ENCODE assay signal across 1 cellular context in the genomic region with DNA sequence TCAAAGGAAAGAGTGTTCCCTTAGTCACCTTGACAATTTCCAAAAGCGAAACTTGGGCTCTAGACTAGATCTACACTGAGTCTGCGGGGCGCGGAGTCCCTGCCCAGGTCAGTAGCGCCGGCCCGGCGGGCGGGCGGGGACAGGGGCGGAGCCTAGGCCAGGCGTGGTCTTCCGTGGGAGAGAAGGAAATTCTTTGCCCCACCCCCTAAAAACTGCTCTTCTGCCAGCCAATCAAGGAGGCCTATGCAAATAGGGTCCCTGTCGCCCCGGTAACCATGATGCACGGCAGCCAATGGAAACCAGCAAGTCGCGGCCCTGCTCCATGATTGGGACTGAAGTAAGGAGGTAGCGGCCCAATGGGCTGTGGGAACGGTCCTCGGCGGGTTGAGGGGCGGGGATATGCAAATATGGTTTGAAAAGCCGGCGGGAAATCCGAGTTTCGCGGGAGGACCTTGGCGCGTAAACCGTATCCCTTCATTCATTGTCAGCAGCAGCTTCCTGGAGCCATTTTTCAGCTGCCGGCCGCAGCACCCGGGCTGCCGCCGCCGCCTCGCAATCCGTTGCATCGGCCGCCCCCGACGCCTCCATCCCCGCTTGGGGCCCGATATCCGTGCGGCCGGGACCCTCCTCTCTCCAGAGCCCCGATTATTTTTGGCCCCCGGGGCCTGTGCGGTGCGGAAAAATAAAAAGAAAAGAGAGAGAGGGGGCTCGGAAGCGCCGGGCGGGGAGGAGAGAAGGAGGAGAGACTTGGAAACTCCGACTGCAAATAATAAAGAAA.
TF ChIP-seq lines count a peak whose summit lies in the region.

A gene (plus strand): TSS at position 477 of the 778 bp plus-strand sequence. CDS start 354 bp downstream, outside the sequence.

TF ChIP-seq in HepG2, 621 proteins besides CTCF, POLR2A, EP300 and RAD21 (continued from another document and continues in another):
- TF ChIP-seq, protein P1, sequence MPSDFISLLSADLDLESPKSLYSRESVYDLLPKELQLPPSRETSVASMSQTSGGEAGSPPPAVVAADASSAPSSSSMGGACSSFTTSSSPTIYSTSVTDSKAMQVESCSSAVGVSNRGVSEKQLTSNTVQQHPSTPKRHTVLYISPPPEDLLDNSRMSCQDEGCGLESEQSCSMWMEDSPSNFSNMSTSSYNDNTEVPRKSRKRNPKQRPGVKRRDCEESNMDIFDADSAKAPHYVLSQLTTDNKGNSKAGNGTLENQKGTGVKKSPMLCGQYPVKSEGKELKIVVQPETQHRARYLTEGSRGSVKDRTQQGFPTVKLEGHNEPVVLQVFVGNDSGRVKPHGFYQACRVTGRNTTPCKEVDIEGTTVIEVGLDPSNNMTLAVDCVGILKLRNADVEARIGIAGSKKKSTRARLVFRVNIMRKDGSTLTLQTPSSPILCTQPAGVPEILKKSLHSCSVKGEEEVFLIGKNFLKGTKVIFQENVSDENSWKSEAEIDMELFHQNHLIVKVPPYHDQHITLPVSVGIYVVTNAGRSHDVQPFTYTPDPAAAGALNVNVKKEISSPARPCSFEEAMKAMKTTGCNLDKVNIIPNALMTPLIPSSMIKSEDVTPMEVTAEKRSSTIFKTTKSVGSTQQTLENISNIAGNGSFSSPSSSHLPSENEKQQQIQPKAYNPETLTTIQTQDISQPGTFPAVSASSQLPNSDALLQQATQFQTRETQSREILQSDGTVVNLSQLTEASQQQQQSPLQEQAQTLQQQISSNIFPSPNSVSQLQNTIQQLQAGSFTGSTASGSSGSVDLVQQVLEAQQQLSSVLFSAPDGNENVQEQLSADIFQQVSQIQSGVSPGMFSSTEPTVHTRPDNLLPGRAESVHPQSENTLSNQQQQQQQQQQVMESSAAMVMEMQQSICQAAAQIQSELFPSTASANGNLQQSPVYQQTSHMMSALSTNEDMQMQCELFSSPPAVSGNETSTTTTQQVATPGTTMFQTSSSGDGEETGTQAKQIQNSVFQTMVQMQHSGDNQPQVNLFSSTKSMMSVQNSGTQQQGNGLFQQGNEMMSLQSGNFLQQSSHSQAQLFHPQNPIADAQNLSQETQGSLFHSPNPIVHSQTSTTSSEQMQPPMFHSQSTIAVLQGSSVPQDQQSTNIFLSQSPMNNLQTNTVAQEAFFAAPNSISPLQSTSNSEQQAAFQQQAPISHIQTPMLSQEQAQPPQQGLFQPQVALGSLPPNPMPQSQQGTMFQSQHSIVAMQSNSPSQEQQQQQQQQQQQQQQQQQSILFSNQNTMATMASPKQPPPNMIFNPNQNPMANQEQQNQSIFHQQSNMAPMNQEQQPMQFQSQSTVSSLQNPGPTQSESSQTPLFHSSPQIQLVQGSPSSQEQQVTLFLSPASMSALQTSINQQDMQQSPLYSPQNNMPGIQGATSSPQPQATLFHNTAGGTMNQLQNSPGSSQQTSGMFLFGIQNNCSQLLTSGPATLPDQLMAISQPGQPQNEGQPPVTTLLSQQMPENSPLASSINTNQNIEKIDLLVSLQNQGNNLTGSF (CRISPR knock-in tag; IDR thresholded peaks at IDR 0.05), result peak; percentile 99
- TF ChIP-seq EHMT2 (IDR thresholded peaks at IDR 0.05; ENCODE audit: borderline replicate concordance, low read depth, low read length) (no peak), ZKSCAN8 (CRISPR knock-in tag; IDR thresholded peaks at IDR 0.05; ENCODE audit: borderline replicate concordance) (no peak), MXI1 (IDR thresholded peaks at IDR 0.05; ENCODE audit: borderline replicate concordance, low read depth, low read length) (peak; percentile 96; the same call in 2 of the 3 replicates), ZNF350 (CRISPR knock-in tag; IDR thresholded peaks at IDR 0.05; ENCODE audit: borderline replicate concordance, low read depth) (peak; percentile 72; the same call in 1 of the 2 replicates), ZNF772 (CRISPR knock-in tag; IDR thresholded peaks at IDR 0.05) (peak; percentile 87; the same call in 1 of the 2 replicates), ATM (IDR thresholded peaks at IDR 0.05; ENCODE audit: borderline replicate concordance) (no peak), TRIM24 (CRISPR knock-in tag; IDR thresholded peaks at IDR 0.05) (no peak), WIZ (CRISPR knock-in tag; IDR thresholded peaks at IDR 0.05) (no peak), RFX5 (IDR thresholded peaks at IDR 0.05; ENCODE audit: low read depth, low read length) (peak; percentile 82), TEAD2 (CRISPR knock-in tag; IDR thresholded peaks at IDR 0.05) (peak; percentile 55; the same call in 1 of the 2 replicates), ZNF850 (CRISPR knock-in tag; conservative IDR thresholded peaks at IDR 0.05) (peak; percentile 95), RORA (CRISPR knock-in tag; IDR thresholded peaks at IDR 0.05) (no peak), GATAD2A (CRISPR knock-in tag; IDR thresholded peaks at IDR 0.05) (peak; percentile 29; the same call in 1 of the 2 replicates), ZSCAN29 (CRISPR knock-in tag; conservative IDR thresholded peaks at IDR 0.05) (no peak), TBX2 (CRISPR knock-in tag; IDR thresholded peaks at IDR 0.05; ENCODE audit: borderline replicate concordance) (peak; percentile 32), RFX3 (CRISPR knock-in tag; IDR thresholded peaks at IDR 0.05) (peak; percentile 90), SSRP1 (CRISPR knock-in tag; IDR thresholded peaks at IDR 0.05) (no peak), MEIS1 (CRISPR knock-in tag; IDR thresholded peaks at IDR 0.05; ENCODE audit: borderline replicate concordance) (peak; percentile 82; the same call in 1 of the 2 replicates), ZFY (CRISPR knock-in tag; IDR thresholded peaks at IDR 0.05) (peak; percentile 67), ZNF619 (CRISPR knock-in tag; IDR thresholded peaks at IDR 0.05) (peak; percentile 54; the same call in 1 of the 2 replicates), ARNTL (CRISPR knock-in tag; IDR thresholded peaks at IDR 0.05) (peak; percentile 55; the same call in 1 of the 2 replicates), NPAS2 (CRISPR knock-in tag; IDR thresholded peaks at IDR 0.05; ENCODE audit: borderline replicate concordance) (no peak), ZNF326 (CRISPR knock-in tag; IDR thresholded peaks at IDR 0.05; ENCODE audit: borderline replicate concordance) (no peak)
- TF ChIP-seq, protein P2, sequence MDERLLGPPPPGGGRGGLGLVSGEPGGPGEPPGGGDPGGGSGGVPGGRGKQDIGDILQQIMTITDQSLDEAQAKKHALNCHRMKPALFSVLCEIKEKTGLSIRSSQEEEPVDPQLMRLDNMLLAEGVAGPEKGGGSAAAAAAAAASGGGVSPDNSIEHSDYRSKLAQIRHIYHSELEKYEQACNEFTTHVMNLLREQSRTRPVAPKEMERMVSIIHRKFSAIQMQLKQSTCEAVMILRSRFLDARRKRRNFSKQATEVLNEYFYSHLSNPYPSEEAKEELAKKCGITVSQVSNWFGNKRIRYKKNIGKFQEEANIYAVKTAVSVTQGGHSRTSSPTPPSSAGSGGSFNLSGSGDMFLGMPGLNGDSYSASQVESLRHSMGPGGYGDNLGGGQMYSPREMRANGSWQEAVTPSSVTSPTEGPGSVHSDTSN (CRISPR knock-in tag; IDR thresholded peaks at IDR 0.05), result 0 out of 2 replicates have a peak, but pooled peaks have one; percentile 1
- TF ChIP-seq, protein P3, sequence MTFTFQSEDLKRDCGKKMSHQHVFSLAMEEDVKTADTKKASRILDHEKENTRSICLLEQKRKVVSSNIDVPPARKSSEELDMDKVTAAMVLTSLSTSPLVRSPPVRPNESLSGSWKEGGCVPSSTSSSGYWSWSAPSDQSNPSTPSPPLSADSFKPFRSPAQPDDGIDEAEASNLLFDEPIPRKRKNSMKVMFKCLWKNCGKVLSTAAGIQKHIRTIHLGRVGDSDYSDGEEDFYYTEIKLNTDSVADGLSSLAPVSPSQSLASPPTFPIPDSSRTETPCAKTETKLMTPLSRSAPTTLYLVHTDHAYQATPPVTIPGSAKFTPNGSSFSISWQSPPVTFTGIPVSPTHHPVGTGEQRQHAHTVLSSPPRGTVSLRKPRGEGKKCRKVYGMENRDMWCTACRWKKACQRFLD (CRISPR knock-in tag; IDR thresholded peaks at IDR 0.05; ENCODE audit: borderline replicate concordance), result peak; percentile 87; the same call in 1 of the 2 replicates
- TF ChIP-seq, protein P4, sequence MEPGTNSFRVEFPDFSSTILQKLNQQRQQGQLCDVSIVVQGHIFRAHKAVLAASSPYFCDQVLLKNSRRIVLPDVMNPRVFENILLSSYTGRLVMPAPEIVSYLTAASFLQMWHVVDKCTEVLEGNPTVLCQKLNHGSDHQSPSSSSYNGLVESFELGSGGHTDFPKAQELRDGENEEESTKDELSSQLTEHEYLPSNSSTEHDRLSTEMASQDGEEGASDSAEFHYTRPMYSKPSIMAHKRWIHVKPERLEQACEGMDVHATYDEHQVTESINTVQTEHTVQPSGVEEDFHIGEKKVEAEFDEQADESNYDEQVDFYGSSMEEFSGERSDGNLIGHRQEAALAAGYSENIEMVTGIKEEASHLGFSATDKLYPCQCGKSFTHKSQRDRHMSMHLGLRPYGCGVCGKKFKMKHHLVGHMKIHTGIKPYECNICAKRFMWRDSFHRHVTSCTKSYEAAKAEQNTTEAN (CRISPR knock-in tag; conservative IDR thresholded peaks at IDR 0.05), result peak; percentile 86; the same call in 1 of the 2 replicates
- TF ChIP-seq, protein P5, sequence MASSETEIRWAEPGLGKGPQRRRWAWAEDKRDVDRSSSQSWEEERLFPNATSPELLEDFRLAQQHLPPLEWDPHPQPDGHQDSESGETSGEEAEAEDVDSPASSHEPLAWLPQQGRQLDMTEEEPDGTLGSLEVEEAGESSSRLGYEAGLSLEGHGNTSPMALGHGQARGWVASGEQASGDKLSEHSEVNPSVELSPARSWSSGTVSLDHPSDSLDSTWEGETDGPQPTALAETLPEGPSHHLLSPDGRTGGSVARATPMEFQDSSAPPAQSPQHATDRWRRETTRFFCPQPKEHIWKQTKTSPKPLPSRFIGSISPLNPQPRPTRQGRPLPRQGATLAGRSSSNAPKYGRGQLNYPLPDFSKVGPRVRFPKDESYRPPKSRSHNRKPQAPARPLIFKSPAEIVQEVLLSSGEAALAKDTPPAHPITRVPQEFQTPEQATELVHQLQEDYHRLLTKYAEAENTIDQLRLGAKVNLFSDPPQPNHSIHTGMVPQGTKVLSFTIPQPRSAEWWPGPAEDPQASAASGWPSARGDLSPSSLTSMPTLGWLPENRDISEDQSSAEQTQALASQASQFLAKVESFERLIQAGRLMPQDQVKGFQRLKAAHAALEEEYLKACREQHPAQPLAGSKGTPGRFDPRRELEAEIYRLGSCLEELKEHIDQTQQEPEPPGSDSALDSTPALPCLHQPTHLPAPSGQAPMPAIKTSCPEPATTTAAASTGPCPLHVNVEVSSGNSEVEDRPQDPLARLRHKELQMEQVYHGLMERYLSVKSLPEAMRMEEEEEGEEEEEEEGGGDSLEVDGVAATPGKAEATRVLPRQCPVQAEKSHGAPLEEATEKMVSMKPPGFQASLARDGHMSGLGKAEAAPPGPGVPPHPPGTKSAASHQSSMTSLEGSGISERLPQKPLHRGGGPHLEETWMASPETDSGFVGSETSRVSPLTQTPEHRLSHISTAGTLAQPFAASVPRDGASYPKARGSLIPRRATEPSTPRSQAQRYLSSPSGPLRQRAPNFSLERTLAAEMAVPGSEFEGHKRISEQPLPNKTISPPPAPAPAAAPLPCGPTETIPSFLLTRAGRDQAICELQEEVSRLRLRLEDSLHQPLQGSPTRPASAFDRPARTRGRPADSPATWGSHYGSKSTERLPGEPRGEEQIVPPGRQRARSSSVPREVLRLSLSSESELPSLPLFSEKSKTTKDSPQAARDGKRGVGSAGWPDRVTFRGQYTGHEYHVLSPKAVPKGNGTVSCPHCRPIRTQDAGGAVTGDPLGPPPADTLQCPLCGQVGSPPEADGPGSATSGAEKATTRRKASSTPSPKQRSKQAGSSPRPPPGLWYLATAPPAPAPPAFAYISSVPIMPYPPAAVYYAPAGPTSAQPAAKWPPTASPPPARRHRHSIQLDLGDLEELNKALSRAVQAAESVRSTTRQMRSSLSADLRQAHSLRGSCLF (CRISPR knock-in tag; IDR thresholded peaks at IDR 0.05; ENCODE audit: borderline replicate concordance), result peak; percentile 98
- TF ChIP-seq, protein P6, sequence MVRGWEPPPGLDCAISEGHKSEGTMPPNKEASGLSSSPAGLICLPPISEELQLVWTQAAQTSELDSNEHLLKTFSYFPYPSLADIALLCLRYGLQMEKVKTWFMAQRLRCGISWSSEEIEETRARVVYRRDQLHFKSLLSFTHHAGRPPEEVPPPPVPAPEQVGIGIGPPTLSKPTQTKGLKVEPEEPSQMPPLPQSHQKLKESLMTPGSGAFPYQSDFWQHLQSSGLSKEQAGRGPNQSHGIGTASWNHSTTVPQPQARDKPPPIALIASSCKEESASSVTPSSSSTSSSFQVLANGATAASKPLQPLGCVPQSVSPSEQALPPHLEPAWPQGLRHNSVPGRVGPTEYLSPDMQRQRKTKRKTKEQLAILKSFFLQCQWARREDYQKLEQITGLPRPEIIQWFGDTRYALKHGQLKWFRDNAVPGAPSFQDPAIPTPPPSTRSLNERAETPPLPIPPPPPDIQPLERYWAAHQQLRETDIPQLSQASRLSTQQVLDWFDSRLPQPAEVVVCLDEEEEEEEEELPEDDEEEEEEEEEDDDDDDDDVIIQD (CRISPR knock-in tag; IDR thresholded peaks at IDR 0.05; ENCODE audit: low read depth), result peak; percentile 28
- TF ChIP-seq, protein P7, sequence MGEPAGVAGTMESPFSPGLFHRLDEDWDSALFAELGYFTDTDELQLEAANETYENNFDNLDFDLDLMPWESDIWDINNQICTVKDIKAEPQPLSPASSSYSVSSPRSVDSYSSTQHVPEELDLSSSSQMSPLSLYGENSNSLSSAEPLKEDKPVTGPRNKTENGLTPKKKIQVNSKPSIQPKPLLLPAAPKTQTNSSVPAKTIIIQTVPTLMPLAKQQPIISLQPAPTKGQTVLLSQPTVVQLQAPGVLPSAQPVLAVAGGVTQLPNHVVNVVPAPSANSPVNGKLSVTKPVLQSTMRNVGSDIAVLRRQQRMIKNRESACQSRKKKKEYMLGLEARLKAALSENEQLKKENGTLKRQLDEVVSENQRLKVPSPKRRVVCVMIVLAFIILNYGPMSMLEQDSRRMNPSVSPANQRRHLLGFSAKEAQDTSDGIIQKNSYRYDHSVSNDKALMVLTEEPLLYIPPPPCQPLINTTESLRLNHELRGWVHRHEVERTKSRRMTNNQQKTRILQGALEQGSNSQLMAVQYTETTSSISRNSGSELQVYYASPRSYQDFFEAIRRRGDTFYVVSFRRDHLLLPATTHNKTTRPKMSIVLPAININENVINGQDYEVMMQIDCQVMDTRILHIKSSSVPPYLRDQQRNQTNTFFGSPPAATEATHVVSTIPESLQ (CRISPR knock-in tag; conservative IDR thresholded peaks at IDR 0.05), result no peak; the same call in 1 of the 2 replicates
- TF ChIP-seq, protein P8, sequence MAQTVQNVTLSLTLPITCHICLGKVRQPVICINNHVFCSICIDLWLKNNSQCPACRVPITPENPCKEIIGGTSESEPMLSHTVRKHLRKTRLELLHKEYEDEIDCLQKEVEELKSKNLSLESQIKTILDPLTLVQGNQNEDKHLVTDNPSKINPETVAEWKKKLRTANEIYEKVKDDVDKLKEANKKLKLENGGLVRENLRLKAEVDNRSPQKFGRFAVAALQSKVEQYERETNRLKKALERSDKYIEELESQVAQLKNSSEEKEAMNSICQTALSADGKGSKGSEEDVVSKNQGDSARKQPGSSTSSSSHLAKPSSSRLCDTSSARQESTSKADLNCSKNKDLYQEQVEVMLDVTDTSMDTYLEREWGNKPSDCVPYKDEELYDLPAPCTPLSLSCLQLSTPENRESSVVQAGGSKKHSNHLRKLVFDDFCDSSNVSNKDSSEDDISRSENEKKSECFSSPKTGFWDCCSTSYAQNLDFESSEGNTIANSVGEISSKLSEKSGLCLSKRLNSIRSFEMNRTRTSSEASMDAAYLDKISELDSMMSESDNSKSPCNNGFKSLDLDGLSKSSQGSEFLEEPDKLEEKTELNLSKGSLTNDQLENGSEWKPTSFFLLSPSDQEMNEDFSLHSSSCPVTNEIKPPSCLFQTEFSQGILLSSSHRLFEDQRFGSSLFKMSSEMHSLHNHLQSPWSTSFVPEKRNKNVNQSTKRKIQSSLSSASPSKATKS (CRISPR knock-in tag; IDR thresholded peaks at IDR 0.05), result no peak
